20 cellular contexts compared by ENCODE assay signal in the genomic region with DNA sequence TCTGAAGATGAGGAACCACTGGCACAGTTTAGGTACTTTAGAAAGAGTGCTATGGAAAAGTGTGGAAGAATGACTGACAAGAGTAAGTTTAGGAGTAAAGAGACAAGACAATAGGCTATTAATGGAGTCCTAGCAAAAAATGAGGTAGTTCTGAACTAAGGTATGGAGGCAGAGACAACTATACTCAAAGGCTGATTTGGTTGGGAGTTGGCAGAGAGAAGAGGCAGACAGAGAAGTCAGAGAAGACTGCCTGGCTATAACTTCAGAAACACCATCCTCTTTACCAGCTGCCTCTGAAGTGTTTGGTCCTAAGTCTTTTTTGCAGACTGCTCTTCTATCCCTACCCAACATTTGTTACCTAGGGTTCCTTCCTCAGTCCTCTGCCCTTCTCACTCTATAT. TPM values are rescaled to one million over a fixed set of nuclear protein-coding genes. Genes with fewer than 3 reads are reported as not detected.
DNase-seq lines count a peak whose midpoint lies in the region; ATAC-seq, FAIRE-seq and TF ChIP-seq lines count a peak whose summit lies in the region.
"Had no signal": no experiment of that assay in that cellular context is flagged by ENCODE, and none has a peak within 500 bp of the region (broad histone marks: within the 10 kb centered on the region; RNA-seq: fewer than 3 reads in every experiment).

No MANE protein-coding gene starts in this region.

- H3K4me3 Mint-ChIP-seq in CD4-positive, alpha-beta memory T cell = no peak overlapping the region
- H3K4me3 Mint-ChIP-seq in nephron progenitor cell = no peak overlapping the region
- H3K4me3 Mint-ChIP-seq: activated naive CD4-positive, alpha-beta T cell treated with anti-CD3 and anti-CD28 coated beads, Interleukin-2, amount 10 ng/mL, durations not matched to agents 7 days and 5 days; natural killer cell treated with Interleukin-12 subunit alpha and Interleukin-12 subunit beta and Interleukin-15 and Interleukin-18, amount 100 ng/mL, for 72 hours had no signal

- no peaks in the 10 kb centered on the region for H3K9me3 Mint-ChIP-seq in CD4-positive, alpha-beta memory T cell
- H3K9me3 Mint-ChIP-seq in nephron progenitor cell = peaks cover 2% of the 10 kb centered on the region
- H3K9me3 Mint-ChIP-seq: activated naive CD4-positive, alpha-beta T cell treated with anti-CD3 and anti-CD28 coated beads, Interleukin-2, amount 10 ng/mL, durations not matched to agents 7 days and 5 days; natural killer cell treated with Interleukin-12 subunit alpha and Interleukin-12 subunit beta and Interleukin-15 and Interleukin-18, amount 100 ng/mL, for 72 hours had no signal

- peaks cover 21% of the 10 kb centered on the region for H3K4me1 ChIP-seq in CD4-positive, alpha-beta memory T cell (ENCODE audit: insufficient read depth, low read length)

- POLR2A ChIA-PET in CD4-positive, alpha-beta memory T cell (lab: Charles Lee; ENCODE audit: partially characterized antibody) = no interaction called here

- no peaks in the 10 kb centered on the region for H3K9me3 ChIP-seq in CD4-positive, alpha-beta memory T cell (ENCODE audit: control insufficient read depth in 1 of 2, low read length in 2 of 2)

- no peak for ATAC-seq in GM18505 (IDR thresholded peaks at IDR 0.05; ENCODE audit: unreplicated experiment)
- ATAC-seq: activated CD4-positive, CD25-positive, alpha-beta regulatory T cell treated with anti-CD3 and anti-CD28 coated beads, Interleukin-2, amount 50 U/mL, for 24 hours; left colon; natural killer cell treated with Interleukin-12 subunit alpha and Interleukin-12 subunit beta and Interleukin-15 and Interleukin-18, amount 100 ng/mL, for 72 hours had no signal

- TF ChIP-seq POLR2A in GM18505 (IDR thresholded peaks at IDR 0.05; ENCODE audit: borderline replicate concordance, extremely low read depth, insufficient read depth, insufficient read length) = no peak

- no peak for DNase-seq in CD4-positive, alpha-beta memory T cell
- DNase-seq in GM19239 (ENCODE audit: insufficient read length, low spot score) (no peak), OCI-M1 (lab: John Stamatoyannopoulos, UW) (peak; percentile 46), nephron progenitor cell (no peak), nucleus accumbens (lab: John Stamatoyannopoulos, UW) (no peak), activated gamma-delta T cell (lab: John Stamatoyannopoulos, UW) (no peak)
- DNase-seq: activated CD8-positive, alpha-beta memory T cell treated with anti-CD3 and anti-CD28 coated beads for 24 hours; activated naive CD4-positive, alpha-beta T cell treated with anti-CD3 and anti-CD28 coated beads, Interleukin-2, amount 10 ng/mL, durations not matched to agents 7 days and 5 days; activated T-cell treated with anti-CD3 and anti-CD28 coated beads, Interleukin-2, amount 50 U/mL, for 48 hours; aorta; caudate nucleus; glutamatergic neuron; left colon; NCI-H1694 treated with DMSO at 0.1 percent for 48 hours; NCI-H748 treated with DMSO at 0.1 percent for 48 hours; Right ventricle myocardium superior had no signal

- intact Hi-C loops in CD4-positive, alpha-beta memory T cell (cut with micrococcal nuclease) = no loop called here

- H3K4me3 ChIP-seq in CD4-positive, alpha-beta memory T cell (ENCODE audit: low read length in 2 of 2) = no peak overlapping the region

- peak overlapping the region in 4 of 7 donors; percentile 0 to 47 (median 19) for H3K27ac Mint-ChIP-seq in CD4-positive, alpha-beta memory T cell
- peak overlapping the region; percentile 43 for H3K27ac Mint-ChIP-seq in nephron progenitor cell
- H3K27ac Mint-ChIP-seq: activated naive CD4-positive, alpha-beta T cell treated with anti-CD3 and anti-CD28 coated beads, Interleukin-2, amount 10 ng/mL, durations not matched to agents 7 days and 5 days; natural killer cell treated with Interleukin-12 subunit alpha and Interleukin-12 subunit beta and Interleukin-15 and Interleukin-18, amount 100 ng/mL, for 72 hours; progenitor cell of endocrine pancreas had no signal

- H3K27me3 ChIP-seq in CD4-positive, alpha-beta memory T cell (ENCODE audit: insufficient read depth, low read length) = no peaks in the 10 kb centered on the region

- H3K27me3 Mint-ChIP-seq in CD4-positive, alpha-beta memory T cell = no peaks in the 10 kb centered on the region
- no peaks in the 10 kb centered on the region for H3K27me3 Mint-ChIP-seq in nephron progenitor cell (ENCODE audit: low read depth, poor library complexity)
- H3K27me3 Mint-ChIP-seq: activated naive CD4-positive, alpha-beta T cell treated with anti-CD3 and anti-CD28 coated beads, Interleukin-2, amount 10 ng/mL, durations not matched to agents 7 days and 5 days; natural killer cell treated with Interleukin-12 subunit alpha and Interleukin-12 subunit beta and Interleukin-15 and Interleukin-18, amount 100 ng/mL, for 72 hours; progenitor cell of endocrine pancreas had no signal

- CTCF ChIA-PET in CD4-positive, alpha-beta memory T cell (lab: Charles Lee; ENCODE audit: partially characterized antibody) = no interaction called here

- peaks cover 34 to 59% (median 42%) of the 10 kb centered on the region in 4 donors for H3K4me1 Mint-ChIP-seq in CD4-positive, alpha-beta memory T cell
- peaks cover 26% of the 10 kb centered on the region for H3K4me1 Mint-ChIP-seq in nephron progenitor cell

- H3K27ac ChIP-seq in CD4-positive, alpha-beta memory T cell (ENCODE audit: low read depth, low read length) = no peak overlapping the region

- no peaks in the 10 kb centered on the region for H3K36me3 ChIP-seq in CD4-positive, alpha-beta memory T cell (ENCODE audit: insufficient read depth, low read length)

- no peak for TF ChIP-seq CTCF in nephron progenitor cell (IDR thresholded peaks at IDR 0.05)

- peaks cover 0 to 2% of the 10 kb centered on the region in 2 donors for H3K36me3 Mint-ChIP-seq in CD4-positive, alpha-beta memory T cell
- H3K36me3 Mint-ChIP-seq in nephron progenitor cell (ENCODE audit: low read depth) = peaks cover 13% of the 10 kb centered on the region
- H3K36me3 Mint-ChIP-seq: natural killer cell treated with Interleukin-12 subunit alpha and Interleukin-12 subunit beta and Interleukin-15 and Interleukin-18, amount 100 ng/mL, for 72 hours had no signal

- peak; percentile 62 for FAIRE-seq in GM19239 (lab: Jason Lieb, UNC)

RNA-seq across cellular contexts. Expression of gene DYNC1LI1, which starts 19.2 kb away (rescaled TPM):
- 10 to 100 TPM; 28.4 to 30.1 TPM for total RNA-seq in CD4-positive, alpha-beta memory T cell
- 10 to 100 TPM; 25.1 to 29.1 TPM for polyA plus RNA-seq in CD4-positive, alpha-beta memory T cell

RNA-seq across cellular contexts. Expression of gene CMTM6, which starts 48.8 kb away (rescaled TPM):
- total RNA-seq in CD4-positive, alpha-beta memory T cell = 10 to 100 TPM; 30.3 to 34.8 TPM
- polyA plus RNA-seq in CD4-positive, alpha-beta memory T cell = 100 to 1,000 TPM in 1 of 2 donors, 10 to 100 TPM in 1; 89.7 to 230 TPM
